ENCODE assay signal across 8 cellular contexts in the genomic region with DNA sequence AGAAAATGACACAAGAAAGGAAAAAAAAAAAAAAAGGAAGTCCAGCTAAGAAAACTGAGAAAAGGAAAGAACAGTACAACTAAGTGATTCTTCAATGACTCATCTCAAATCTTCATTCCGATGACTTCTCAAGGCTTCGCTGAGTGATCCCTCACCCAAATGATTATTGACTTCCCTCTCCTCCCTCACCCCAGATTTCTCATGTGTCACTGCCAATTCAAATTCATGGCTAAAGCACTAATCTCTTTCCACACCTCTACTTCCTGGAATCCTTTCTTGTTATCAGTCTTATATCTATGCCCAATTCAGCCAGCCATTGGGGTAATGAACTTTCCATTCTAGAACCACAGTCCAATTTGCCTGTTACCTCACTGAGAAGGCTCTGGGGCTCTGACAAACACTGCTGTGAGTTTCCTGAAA. TPM values are rescaled to one million over a fixed set of nuclear protein-coding genes. Genes with fewer than 3 reads are reported as not detected.
DNase-seq lines count a peak whose midpoint lies in the region; ATAC-seq and TF ChIP-seq lines count a peak whose summit lies in the region.

No MANE protein-coding gene starts in this region.

- H3K9ac ChIP-seq in SK-N-SH = no peak overlapping the region

- no peaks in the 10 kb centered on the region for H3K9me2 ChIP-seq in SK-N-SH

- H3K4me1 ChIP-seq in SK-N-SH (ENCODE audit: control insufficient read depth in 1 of 2, insufficient read depth in 2 of 2, low read depth in 1 of 2, low read length in 1 of 2) = no peaks in the 10 kb centered on the region

- no peaks in the 10 kb centered on the region for H3F3A ChIP-seq in SK-N-SH (replicated peaks; ENCODE audit: insufficient read depth)

- H2AFZ ChIP-seq in SK-N-SH (ENCODE audit: low read depth) = no peak overlapping the region

- TF ChIP-seq RAD21 in SK-N-SH (IDR thresholded peaks at IDR 0.05; ENCODE audit: low read length) = no peak

- WGBS in SK-N-SH (ENCODE audit: low lambda C conversion rate) = 45% methylated on average over 2 of the region's 2 CpGs

- H4K20me1 ChIP-seq in SK-N-SH (ENCODE audit: insufficient read depth) = no peaks in the 10 kb centered on the region

- no peak for TF ChIP-seq EP300 in SK-N-SH (IDR thresholded peaks at IDR 0.05; ENCODE audit: borderline replicate concordance in 1 of 2, low read depth in 1 of 2, low read length in 1 of 2)

- peak; percentile 62 for ATAC-seq in GM21528 (IDR thresholded peaks at IDR 0.05; ENCODE audit: low FRiP score, unreplicated experiment)

- no peaks in the 10 kb centered on the region for H3K9me3 ChIP-seq in SK-N-SH

- peak; percentile 72 for DNase-seq in EL
- peak; percentile 67 for DNase-seq in HT-29 (ENCODE audit: low spot score)
- DNase-seq in epithelial cell of proximal tubule (ENCODE audit: low read depth) = peak; percentile 77
- no peak for DNase-seq in NCI-H82 (lab: John Stamatoyannopoulos, UW)
- DNase-seq in NCI-H446 (lab: John Stamatoyannopoulos, UW) = no peak
- no peak for DNase-seq in SK-N-SH
- DNase-seq in NCI-H69 (lab: John Stamatoyannopoulos, UW) = no peak

- H3K36me3 ChIP-seq in SK-N-SH (replicated peaks in 1 of 2; ENCODE audit: control insufficient read depth in 1 of 2, insufficient read depth in 2 of 2, low read length in 1 of 2) = no peaks in the 10 kb centered on the region

- no peak overlapping the region for H3K27ac ChIP-seq in SK-N-SH (ENCODE audit: low read depth in 2 of 2, low read length in 1 of 2)

- H3K27me3 ChIP-seq in SK-N-SH (ENCODE audit: insufficient read depth) = no peaks in the 10 kb centered on the region

- CTCF ChIA-PET in SK-N-SH (lab: Yijun Ruan, JAX) = no interaction called here

- H3K79me2 ChIP-seq in SK-N-SH (ENCODE audit: insufficient read depth) = no peaks in the 10 kb centered on the region

- H3K4me3 ChIP-seq in epithelial cell of proximal tubule (ENCODE audit: low read depth, low read length) (no peak overlapping the region), SK-N-SH (ENCODE audit: low read depth in 2 of 2, low read length in 1 of 2) (no peak overlapping the region)

- no peak for TF ChIP-seq CTCF in epithelial cell of proximal tubule (conservative IDR thresholded peaks at IDR 0.05; ENCODE audit: low read depth, low read length)
- TF ChIP-seq CTCF in SK-N-SH (IDR thresholded peaks at IDR 0.05) = no peak

- POLR2A ChIA-PET in SK-N-SH (lab: Yijun Ruan, JAX) = interaction anchor here (0.5 kb wide), 1 partner anchor 18 kb away, joined by 3 read pairs; no protein-coding TSS in a partner anchor

- H3K4me2 ChIP-seq in SK-N-SH = no peak overlapping the region

TF ChIP-seq in SK-N-SH, 30 proteins besides CTCF, POLR2A, EP300 and RAD21:
- TF ChIP-seq PBX3 (IDR thresholded peaks at IDR 0.05) (no peak), RFX5 (IDR thresholded peaks at IDR 0.05; ENCODE audit: low read length) (no peak), TAF1 (IDR thresholded peaks at IDR 0.05; ENCODE audit: borderline replicate concordance, low read depth, low read length) (no peak), NFIC (IDR thresholded peaks at IDR 0.05; ENCODE audit: borderline replicate concordance) (no peak), MXI1 (IDR thresholded peaks at IDR 0.05; ENCODE audit: low read depth, low read length) (no peak), JUND (IDR thresholded peaks at IDR 0.05) (no peak), SMC3 (IDR thresholded peaks at IDR 0.05; ENCODE audit: low read depth, low read length) (no peak), POLR2AphosphoS5 (IDR thresholded peaks at IDR 0.05; ENCODE audit: low read depth, low read length) (no peak)
- TF ChIP-seq, protein P1, sequence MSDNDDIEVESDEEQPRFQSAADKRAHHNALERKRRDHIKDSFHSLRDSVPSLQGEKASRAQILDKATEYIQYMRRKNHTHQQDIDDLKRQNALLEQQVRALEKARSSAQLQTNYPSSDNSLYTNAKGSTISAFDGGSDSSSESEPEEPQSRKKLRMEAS (IDR thresholded peaks at IDR 0.05; ENCODE audit: low read depth) = no peak
- TF ChIP-seq, protein P2, sequence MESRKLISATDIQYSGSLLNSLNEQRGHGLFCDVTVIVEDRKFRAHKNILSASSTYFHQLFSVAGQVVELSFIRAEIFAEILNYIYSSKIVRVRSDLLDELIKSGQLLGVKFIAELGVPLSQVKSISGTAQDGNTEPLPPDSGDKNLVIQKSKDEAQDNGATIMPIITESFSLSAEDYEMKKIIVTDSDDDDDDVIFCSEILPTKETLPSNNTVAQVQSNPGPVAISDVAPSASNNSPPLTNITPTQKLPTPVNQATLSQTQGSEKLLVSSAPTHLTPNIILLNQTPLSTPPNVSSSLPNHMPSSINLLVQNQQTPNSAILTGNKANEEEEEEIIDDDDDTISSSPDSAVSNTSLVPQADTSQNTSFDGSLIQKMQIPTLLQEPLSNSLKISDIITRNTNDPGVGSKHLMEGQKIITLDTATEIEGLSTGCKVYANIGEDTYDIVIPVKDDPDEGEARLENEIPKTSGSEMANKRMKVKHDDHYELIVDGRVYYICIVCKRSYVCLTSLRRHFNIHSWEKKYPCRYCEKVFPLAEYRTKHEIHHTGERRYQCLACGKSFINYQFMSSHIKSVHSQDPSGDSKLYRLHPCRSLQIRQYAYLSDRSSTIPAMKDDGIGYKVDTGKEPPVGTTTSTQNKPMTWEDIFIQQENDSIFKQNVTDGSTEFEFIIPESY (IDR thresholded peaks at IDR 0.05; ENCODE audit: borderline replicate concordance, low read depth) = no peak
- TF ChIP-seq, protein P3, sequence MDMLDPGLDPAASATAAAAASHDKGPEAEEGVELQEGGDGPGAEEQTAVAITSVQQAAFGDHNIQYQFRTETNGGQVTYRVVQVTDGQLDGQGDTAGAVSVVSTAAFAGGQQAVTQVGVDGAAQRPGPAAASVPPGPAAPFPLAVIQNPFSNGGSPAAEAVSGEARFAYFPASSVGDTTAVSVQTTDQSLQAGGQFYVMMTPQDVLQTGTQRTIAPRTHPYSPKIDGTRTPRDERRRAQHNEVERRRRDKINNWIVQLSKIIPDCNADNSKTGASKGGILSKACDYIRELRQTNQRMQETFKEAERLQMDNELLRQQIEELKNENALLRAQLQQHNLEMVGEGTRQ (IDR thresholded peaks at IDR 0.05; ENCODE audit: borderline replicate concordance, low read depth, low read length) = no peak

RNA-seq across cellular contexts. Expression of gene ABCB11, which starts 7.2 kb away (rescaled TPM):
- 0.08 TPM in 1 of 2 replicates, not detected in the other for total RNA-seq in HT-29 (2014; rRNA removed; shearing (Covaris generic))
- not detected in 2 replicates for total RNA-seq in epithelial cell of proximal tubule
- not detected in 2 replicates for polyA plus RNA-seq in SK-N-SH (2012; rRNA removed)
- polyA plus RNA-seq in SK-N-SH (2012; cell fraction: cytosol; rRNA removed) = not detected in 2 replicates
- polyA plus RNA-seq in SK-N-SH (2012; cell fraction: nucleus; rRNA removed) = not detected in 2 replicates

RNA-seq across cellular contexts. Expression of gene DHRS9, which starts 31.0 kb away (rescaled TPM):
- 0.33 and 0.57 TPM in 2 replicates for total RNA-seq in HT-29 (2014; rRNA removed; shearing (Covaris generic))
- total RNA-seq in epithelial cell of proximal tubule = 0.14 and 0.35 TPM in 2 replicates
- not detected in 2 replicates for polyA plus RNA-seq in SK-N-SH (2012; rRNA removed)
- polyA plus RNA-seq in SK-N-SH (2012; cell fraction: cytosol; rRNA removed) = not detected in 2 replicates
- polyA plus RNA-seq in SK-N-SH (2012; cell fraction: nucleus; rRNA removed) = not detected in 2 replicates

Comparison
In these comparisons a context has a peak if more than half of its experiments do, and no peak if none do; other contexts are left out.
1. DNase-seq: peak in EL (single experiment), HT-29 (single experiment) and epithelial cell of proximal tubule (single experiment); none in NCI-H82 (single experiment), NCI-H446 (0 of 2), SK-N-SH (single experiment) and NCI-H69 (single experiment).